Comparison of ENCODE assay signal across 25 cellular contexts in the genomic region with DNA sequence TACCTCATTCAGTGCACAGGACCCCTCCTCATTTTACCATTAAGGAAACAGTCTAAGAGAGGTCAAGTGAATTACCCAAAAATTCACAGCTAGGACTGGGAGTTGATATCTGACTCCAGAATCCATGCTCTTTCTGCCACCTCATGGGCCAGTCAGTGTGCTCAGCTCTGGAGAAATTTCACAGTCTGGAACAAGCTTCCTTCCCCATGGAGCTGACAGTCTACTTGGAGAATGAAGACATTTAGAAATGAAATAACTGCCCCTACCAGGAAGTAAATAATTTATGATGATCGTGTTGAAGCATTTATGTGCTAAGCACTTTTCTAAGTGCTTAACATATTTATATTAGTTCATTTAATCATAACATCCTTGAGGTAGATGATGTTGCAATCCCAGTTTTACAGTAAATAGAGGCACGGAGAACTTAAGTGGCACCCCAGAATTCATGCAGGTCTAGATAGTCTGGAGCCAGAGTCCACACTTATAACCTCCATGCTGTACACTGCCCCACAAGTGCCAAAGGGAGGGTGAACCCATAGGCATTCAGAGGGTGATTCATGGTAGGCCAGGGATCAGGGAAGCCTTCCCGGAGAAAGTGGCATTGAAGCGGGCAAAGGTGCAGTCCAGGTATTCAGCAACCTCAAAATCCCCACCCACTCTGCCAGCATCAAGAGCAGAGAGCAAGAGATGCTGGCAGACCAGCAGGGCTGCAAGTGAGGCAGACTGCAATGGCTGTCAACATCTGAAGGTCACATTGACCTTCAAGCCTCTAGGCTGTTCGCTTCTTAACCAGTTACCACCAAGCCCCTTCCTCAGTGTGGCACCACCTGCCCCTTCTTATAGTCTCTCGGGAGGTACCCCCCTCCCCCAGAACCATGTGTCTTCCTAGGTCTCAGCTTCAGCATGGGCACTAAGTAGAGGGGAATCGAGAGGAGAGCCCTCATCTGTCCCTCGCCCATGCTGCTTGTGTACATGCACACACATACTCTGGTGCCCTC. TPM values are rescaled to one million over a fixed set of nuclear protein-coding genes. Genes with fewer than 3 reads are reported as not detected.
"Had no signal": no experiment of that assay in that cellular context is flagged by ENCODE, and none has a peak within 500 bp of the region (broad histone marks: within the 10 kb centered on the region; RNA-seq: fewer than 3 reads in every experiment).

No MANE protein-coding gene starts in this region.

- ATAC-seq: gastrocnemius medialis, mucosa of descending colon had no signal

- FAIRE-seq: islet of Langerhans had no signal

- H3K27me3 Mint-ChIP-seq: activated T-cell treated with anti-CD3 and anti-CD28 coated beads, Interleukin-2, amount 50 U/mL, for 24 hours had no signal

- H3K27ac Mint-ChIP-seq: activated T-cell treated with anti-CD3 and anti-CD28 coated beads, Interleukin-2, amount 50 U/mL, for 24 hours; activated T-helper 2 cell treated with anti-CD3 and anti-CD28 coated beads, Interferon-gamma antibody, Interleukin-2, Interleukin-4, amounts not matched to agents 10 μg/mL and 5 μg/mL and 100 μg/mL, durations not matched to agents 14 hours and 24 hours and 36 hours; nephron progenitor cell had no signal

- H3K4me3 Mint-ChIP-seq: activated T-cell treated with anti-CD3 and anti-CD28 coated beads, Interleukin-2, amount 50 U/mL, for 24 hours; nephron progenitor cell had no signal

- H3K4me1 ChIP-seq: gastrocnemius medialis, sigmoid colon, thyroid gland had no signal

- H3K9me3 ChIP-seq: gastrocnemius medialis, mucosa of descending colon, sigmoid colon, thyroid gland had no signal

- H3K27ac ChIP-seq: brain microvascular endothelial cell, gastrocnemius medialis, sigmoid colon, thyroid gland had no signal

- H3K4me3 ChIP-seq: gastrocnemius medialis, mucosa of descending colon, sigmoid colon, thyroid gland had no signal

- H3K27me3 ChIP-seq: brain microvascular endothelial cell, gastrocnemius medialis, sigmoid colon, thyroid gland had no signal

- H3K36me3 ChIP-seq: brain microvascular endothelial cell, gastrocnemius medialis had no signal

- H3K9me3 Mint-ChIP-seq: activated T-cell treated with anti-CD3 and anti-CD28 coated beads, Interleukin-2, amount 50 U/mL, for 24 hours; activated T-helper 2 cell treated with anti-CD3 and anti-CD28 coated beads, Interferon-gamma antibody, Interleukin-2, Interleukin-4, amounts not matched to agents 10 μg/mL and 5 μg/mL and 100 μg/mL, durations not matched to agents 14 hours and 24 hours and 36 hours; nephron progenitor cell had no signal

- DNase-seq: activated CD4-positive, alpha-beta T cell treated with anti-CD3 and anti-CD28 coated beads, Interleukin-2, amount 50 U/mL, for 4 hours; activated CD8-positive, alpha-beta memory T cell treated with anti-CD3 and anti-CD28 coated beads for 24 hours; activated CD8-positive, alpha-beta memory T cell treated with anti-CD3 and anti-CD28 coated beads, Interleukin-2, amount 50 U/mL, for 4 hours; activated naive CD4-positive, alpha-beta T cell; activated T-cell treated with anti-CD3 and anti-CD28 coated beads, Interleukin-2, amount 50 U/mL, for 24 hours; aorta; brain microvascular endothelial cell; central memory CD4-positive, alpha-beta T cell; dermis blood vessel endothelial cell; effector CD8-positive, alpha-beta T cell; gastrocnemius medialis; hypothalamus; mesendoderm; mucosa of descending colon; nephron progenitor cell; nucleus accumbens; sigmoid colon; stimulated activated CD4-positive, alpha-beta T cell treated with anti-CD3 and anti-CD28 coated beads, Interleukin-2, amount 100 ng/mL, for 48 hours; stimulated activated CD8-positive, alpha-beta memory T cell treated with anti-CD3 and anti-CD28 coated beads, Interleukin-4, amount 100 ng/mL, for 48 hours; stimulated activated naive CD4-positive, alpha-beta T cell; T-helper 9 cell; thyroid gland had no signal

RNA-seq across cellular contexts. Expression of gene LRRC4, which starts 38.4 kb away (rescaled TPM):
- total RNA-seq: T-helper 1 cell treated with Interleukin-12 subunit alpha and Interleukin-12 subunit beta and Interleukin-4 antibody, amounts not matched to agents 30 ng/mL and 1 ng/mL, for 36 hours had no signal
